Comparison of ENCODE assay signal across 8 cellular contexts in genomic region chr10:6145414-6145978, GRCh38. TPM values are rescaled to one million over a fixed set of nuclear protein-coding genes. Genes with fewer than 3 reads are reported as not detected.
DNase-seq lines count a peak whose midpoint lies in the region; ATAC-seq and TF ChIP-seq lines count a peak whose summit lies in the region.

No MANE protein-coding gene starts in this region.

- POLR2A ChIA-PET in activated CD4-positive, alpha-beta T cell treated with anti-CD3 and anti-CD28 coated beads, Interleukin-2, amount 10 ng/mL, durations not matched to agents 7 days and 5 days (lab: Charles Lee): no interaction called here

- ATAC-seq in HG03135 (IDR thresholded peaks at IDR 0.05; ENCODE audit: unreplicated experiment): no peak

- TF ChIP-seq CTCF in adrenal gland (IDR thresholded peaks at IDR 0.05): no peak

- no peaks in the 10 kb centered on the region for H3K27me3 ChIP-seq in adrenal gland

- no peaks in the 10 kb centered on the region for H3K9me3 Mint-ChIP-seq in activated CD4-positive, alpha-beta T cell treated with anti-CD3 and anti-CD28 coated beads, Interleukin-2, amount 10 ng/mL, durations not matched to agents 7 days and 5 days

- CTCF ChIA-PET in activated CD4-positive, alpha-beta T cell treated with anti-CD3 and anti-CD28 coated beads, Interleukin-2, amount 10 ng/mL, durations not matched to agents 7 days and 5 days (lab: Charles Lee): interaction anchor here (0.7 to 3.6 kb wide), 5 partner anchors 9 to 17 kb away, joined by 3 to 15 read pairs (median 8); no protein-coding TSS in a partner anchor

- H3K4me1 Mint-ChIP-seq in activated CD4-positive, alpha-beta T cell treated with anti-CD3 and anti-CD28 coated beads, Interleukin-2, amount 10 ng/mL, durations not matched to agents 7 days and 5 days: peaks cover 81% of the 10 kb centered on the region

- H3K4me1 ChIP-seq in adrenal gland (replicated peaks in 1 of 2): peaks cover 11 to 14% of the 10 kb centered on the region in 2 donors

- intact Hi-C loops in adrenal gland (cut with DNase I): loop anchor here in 1 of 2 donors (10.0 kb wide), 1 partner anchor 51 kb away; no protein-coding TSS in a partner anchor

- no peak for DNase-seq in activated CD4-positive, alpha-beta T cell treated with anti-CD3 and anti-CD28 coated beads, Interleukin-2, amount 10 ng/mL, durations not matched to agents 7 days and 5 days
- no peak for DNase-seq in activated CD4-positive, alpha-beta T cell treated with anti-CD3 and anti-CD28 coated beads for 1 hour
- DNase-seq in adrenal gland (no peak), left kidney (ENCODE audit: low read depth, low spot score) (peak; percentile 52), NCI-H2107 treated with DMSO at 0.1 percent for 48 hours (lab: John Stamatoyannopoulos, UW; ENCODE audit: unreplicated experiment) (no peak), NOMO-1 (lab: John Stamatoyannopoulos, UW; ENCODE audit: unreplicated experiment in 2 of 2) (no peak)

- no peaks in the 10 kb centered on the region for H3K9me3 ChIP-seq in adrenal gland (replicated peaks in 1 of 3)

- H3K36me3 ChIP-seq in adrenal gland (replicated peaks in 1 of 2): no peaks in the 10 kb centered on the region

- no peaks in the 10 kb centered on the region for H3K27me3 Mint-ChIP-seq in activated CD4-positive, alpha-beta T cell treated with anti-CD3 and anti-CD28 coated beads, Interleukin-2, amount 10 ng/mL, durations not matched to agents 7 days and 5 days

- H3K4me3 Mint-ChIP-seq in activated CD4-positive, alpha-beta T cell treated with anti-CD3 and anti-CD28 coated beads, Interleukin-2, amount 10 ng/mL, durations not matched to agents 7 days and 5 days: peak overlapping the region; percentile 86

- WGBS in adrenal gland, 4 donors: 2 to 7% (median 3%) methylated on average over 10 to 44 of the region's 44 CpGs

- H3K4me3 ChIP-seq in adrenal gland: peak overlapping the region; percentile 51 to 82 (median 57)

- TF ChIP-seq POLR2A in adrenal gland (IDR thresholded peaks at IDR 0.05): no peak

- H3K27ac ChIP-seq in adrenal gland (peak overlapping the region in 4 of 5 donors; percentile 65 to 97 (median 82)), temporal lobe (ENCODE audit: low read depth, low read length) (peak overlapping the region; percentile 4)

- peaks cover 37% of the 10 kb centered on the region for H3K36me3 Mint-ChIP-seq in activated CD4-positive, alpha-beta T cell treated with anti-CD3 and anti-CD28 coated beads, Interleukin-2, amount 10 ng/mL, durations not matched to agents 7 days and 5 days (ENCODE audit: low read depth)

- peak overlapping the region; percentile 86 for H3K27ac Mint-ChIP-seq in activated CD4-positive, alpha-beta T cell treated with anti-CD3 and anti-CD28 coated beads, Interleukin-2, amount 10 ng/mL, durations not matched to agents 7 days and 5 days

RNA-seq across cellular contexts. Expression of gene RBM17, which starts 56.7 kb away (rescaled TPM):
- total RNA-seq in activated CD4-positive, alpha-beta T cell treated with anti-CD3 and anti-CD28 coated beads, Interleukin-2, amount 10 ng/mL, durations not matched to agents 7 days and 5 days: 100 to 1,000 TPM; 164 to 177 TPM
- total RNA-seq in adrenal gland: 10 to 100 TPM; 31.9 to 72.1 (median 60.6) TPM
- polyA plus RNA-seq in adrenal gland: 100 to 1,000 TPM in 2 of 3 donors, 10 to 100 TPM in 1; 92.4 to 123 (median 101) TPM
- 36.9 TPM for total RNA-seq in temporal lobe

RNA-seq across cellular contexts. Expression of gene PFKFB3, which starts 57.2 kb away (rescaled TPM):
- total RNA-seq in activated CD4-positive, alpha-beta T cell treated with anti-CD3 and anti-CD28 coated beads, Interleukin-2, amount 10 ng/mL, durations not matched to agents 7 days and 5 days: 10 to 100 TPM; 77.1 to 82.2 TPM
- total RNA-seq in adrenal gland (10 to 100 TPM; 14.9 to 72.4 (median 37.0) TPM), temporal lobe (20.9 TPM)
- polyA plus RNA-seq in adrenal gland: 10 to 100 TPM in 2 of 3 donors, 1 to 10 TPM in 1; 8.4 to 20.8 (median 13.1) TPM
